1 cellular context compared by ENCODE assay signal in the genomic region with DNA sequence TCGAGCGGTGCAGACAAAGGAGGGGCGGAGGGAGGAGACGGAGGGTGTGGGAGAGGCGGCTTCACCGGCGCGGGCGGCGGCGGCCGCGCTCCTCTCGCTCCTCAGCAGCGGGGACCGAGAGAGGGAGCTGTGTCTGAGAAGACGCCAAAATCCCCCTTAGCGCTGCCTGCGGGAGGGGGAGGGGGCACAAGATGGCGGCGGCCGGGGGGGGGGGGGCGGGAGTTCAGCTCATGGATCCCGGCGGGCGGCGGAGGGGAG.
TF ChIP-seq lines count a peak whose summit lies in the region.

No MANE protein-coding gene starts in this region.

TF ChIP-seq in HepG2, 621 proteins besides CTCF, POLR2A, EP300 and RAD21 (continued from another document):
- TF ChIP-seq, protein P1, sequence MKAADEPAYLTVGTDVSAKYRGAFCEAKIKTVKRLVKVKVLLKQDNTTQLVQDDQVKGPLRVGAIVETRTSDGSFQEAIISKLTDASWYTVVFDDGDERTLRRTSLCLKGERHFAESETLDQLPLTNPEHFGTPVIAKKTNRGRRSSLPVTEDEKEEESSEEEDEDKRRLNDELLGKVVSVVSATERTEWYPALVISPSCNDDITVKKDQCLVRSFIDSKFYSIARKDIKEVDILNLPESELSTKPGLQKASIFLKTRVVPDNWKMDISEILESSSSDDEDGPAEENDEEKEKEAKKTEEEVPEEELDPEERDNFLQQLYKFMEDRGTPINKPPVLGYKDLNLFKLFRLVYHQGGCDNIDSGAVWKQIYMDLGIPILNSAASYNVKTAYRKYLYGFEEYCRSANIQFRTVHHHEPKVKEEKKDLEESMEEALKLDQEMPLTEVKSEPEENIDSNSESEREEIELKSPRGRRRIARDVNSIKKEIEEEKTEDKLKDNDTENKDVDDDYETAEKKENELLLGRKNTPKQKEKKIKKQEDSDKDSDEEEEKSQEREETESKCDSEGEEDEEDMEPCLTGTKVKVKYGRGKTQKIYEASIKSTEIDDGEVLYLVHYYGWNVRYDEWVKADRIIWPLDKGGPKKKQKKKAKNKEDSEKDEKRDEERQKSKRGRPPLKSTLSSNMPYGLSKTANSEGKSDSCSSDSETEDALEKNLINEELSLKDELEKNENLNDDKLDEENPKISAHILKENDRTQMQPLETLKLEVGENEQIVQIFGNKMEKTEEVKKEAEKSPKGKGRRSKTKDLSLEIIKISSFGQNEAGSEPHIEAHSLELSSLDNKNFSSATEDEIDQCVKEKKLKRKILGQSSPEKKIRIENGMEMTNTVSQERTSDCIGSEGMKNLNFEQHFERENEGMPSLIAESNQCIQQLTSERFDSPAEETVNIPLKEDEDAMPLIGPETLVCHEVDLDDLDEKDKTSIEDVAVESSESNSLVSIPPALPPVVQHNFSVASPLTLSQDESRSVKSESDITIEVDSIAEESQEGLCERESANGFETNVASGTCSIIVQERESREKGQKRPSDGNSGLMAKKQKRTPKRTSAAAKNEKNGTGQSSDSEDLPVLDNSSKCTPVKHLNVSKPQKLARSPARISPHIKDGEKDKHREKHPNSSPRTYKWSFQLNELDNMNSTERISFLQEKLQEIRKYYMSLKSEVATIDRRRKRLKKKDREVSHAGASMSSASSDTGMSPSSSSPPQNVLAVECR (CRISPR knock-in tag; IDR thresholded peaks at IDR 0.05; ENCODE audit: borderline replicate concordance) = no peak
- TF ChIP-seq ZNF678 (CRISPR knock-in tag; IDR thresholded peaks at IDR 0.05) (no peak), HDAC1 (CRISPR knock-in tag; IDR thresholded peaks at IDR 0.05) (no peak), SIX4 (CRISPR knock-in tag; IDR thresholded peaks at IDR 0.05) (no peak), SOX5 (CRISPR knock-in tag; IDR thresholded peaks at IDR 0.05; ENCODE audit: borderline replicate concordance) (no peak), NFE2 (CRISPR knock-in tag; IDR thresholded peaks at IDR 0.05) (no peak), ZNF253 (CRISPR knock-in tag; IDR thresholded peaks at IDR 0.05; ENCODE audit: borderline replicate concordance) (no peak), ZNF225 (CRISPR knock-in tag; IDR thresholded peaks at IDR 0.05) (no peak), ZNF841 (CRISPR knock-in tag; IDR thresholded peaks at IDR 0.05; ENCODE audit: borderline replicate concordance) (no peak), AHR (CRISPR knock-in tag; IDR thresholded peaks at IDR 0.05) (no peak), ZNF883 (CRISPR knock-in tag; IDR thresholded peaks at IDR 0.05; ENCODE audit: not compliant biosample characterization) (peak; percentile 6), ZNF556 (CRISPR knock-in tag; IDR thresholded peaks at IDR 0.05; ENCODE audit: borderline replicate concordance) (no peak), YEATS4 (CRISPR knock-in tag; IDR thresholded peaks at IDR 0.05; ENCODE audit: borderline replicate concordance) (peak; percentile 77), NR2C2 (CRISPR knock-in tag; IDR thresholded peaks at IDR 0.05; ENCODE audit: borderline replicate concordance) (no peak)
- TF ChIP-seq, protein P2, sequence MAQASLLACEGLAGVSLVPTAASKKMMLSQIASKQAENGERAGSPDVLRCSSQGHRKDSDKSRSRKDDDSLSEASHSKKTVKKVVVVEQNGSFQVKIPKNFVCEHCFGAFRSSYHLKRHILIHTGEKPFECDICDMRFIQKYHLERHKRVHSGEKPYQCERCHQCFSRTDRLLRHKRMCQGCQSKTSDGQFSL (CRISPR knock-in tag; IDR thresholded peaks at IDR 0.05) = no peak
- TF ChIP-seq, protein P3, sequence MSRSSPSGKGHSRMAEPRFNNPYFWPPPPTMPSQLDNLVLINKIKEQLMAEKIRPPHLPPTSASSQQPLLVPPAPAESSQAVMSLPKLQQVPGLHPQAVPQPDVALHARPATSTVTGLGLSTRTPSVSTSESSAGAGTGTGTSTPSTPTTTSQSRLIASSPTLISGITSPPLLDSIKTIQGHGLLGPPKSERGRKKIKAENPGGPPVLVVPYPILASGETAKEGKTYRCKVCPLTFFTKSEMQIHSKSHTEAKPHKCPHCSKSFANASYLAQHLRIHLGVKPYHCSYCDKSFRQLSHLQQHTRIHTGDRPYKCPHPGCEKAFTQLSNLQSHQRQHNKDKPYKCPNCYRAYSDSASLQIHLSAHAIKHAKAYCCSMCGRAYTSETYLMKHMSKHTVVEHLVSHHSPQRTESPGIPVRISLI (CRISPR knock-in tag; IDR thresholded peaks at IDR 0.05; ENCODE audit: borderline replicate concordance) = no peak
- TF ChIP-seq, protein P4, sequence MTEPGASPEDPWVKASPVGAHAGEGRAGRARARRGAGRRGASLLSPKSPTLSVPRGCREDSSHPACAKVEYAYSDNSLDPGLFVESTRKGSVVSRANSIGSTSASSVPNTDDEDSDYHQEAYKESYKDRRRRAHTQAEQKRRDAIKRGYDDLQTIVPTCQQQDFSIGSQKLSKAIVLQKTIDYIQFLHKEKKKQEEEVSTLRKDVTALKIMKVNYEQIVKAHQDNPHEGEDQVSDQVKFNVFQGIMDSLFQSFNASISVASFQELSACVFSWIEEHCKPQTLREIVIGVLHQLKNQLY (CRISPR knock-in tag; IDR thresholded peaks at IDR 0.05) = no peak
- TF ChIP-seq, protein P5, sequence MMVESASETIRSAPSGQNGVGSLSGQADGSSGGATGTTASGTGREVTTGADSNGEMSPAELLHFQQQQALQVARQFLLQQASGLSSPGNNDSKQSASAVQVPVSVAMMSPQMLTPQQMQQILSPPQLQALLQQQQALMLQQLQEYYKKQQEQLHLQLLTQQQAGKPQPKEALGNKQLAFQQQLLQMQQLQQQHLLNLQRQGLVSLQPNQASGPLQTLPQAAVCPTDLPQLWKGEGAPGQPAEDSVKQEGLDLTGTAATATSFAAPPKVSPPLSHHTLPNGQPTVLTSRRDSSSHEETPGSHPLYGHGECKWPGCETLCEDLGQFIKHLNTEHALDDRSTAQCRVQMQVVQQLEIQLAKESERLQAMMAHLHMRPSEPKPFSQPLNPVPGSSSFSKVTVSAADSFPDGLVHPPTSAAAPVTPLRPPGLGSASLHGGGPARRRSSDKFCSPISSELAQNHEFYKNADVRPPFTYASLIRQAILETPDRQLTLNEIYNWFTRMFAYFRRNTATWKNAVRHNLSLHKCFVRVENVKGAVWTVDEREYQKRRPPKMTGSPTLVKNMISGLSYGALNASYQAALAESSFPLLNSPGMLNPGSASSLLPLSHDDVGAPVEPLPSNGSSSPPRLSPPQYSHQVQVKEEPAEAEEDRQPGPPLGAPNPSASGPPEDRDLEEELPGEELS (CRISPR knock-in tag; IDR thresholded peaks at IDR 0.05) = no peak
- TF ChIP-seq, protein P6, sequence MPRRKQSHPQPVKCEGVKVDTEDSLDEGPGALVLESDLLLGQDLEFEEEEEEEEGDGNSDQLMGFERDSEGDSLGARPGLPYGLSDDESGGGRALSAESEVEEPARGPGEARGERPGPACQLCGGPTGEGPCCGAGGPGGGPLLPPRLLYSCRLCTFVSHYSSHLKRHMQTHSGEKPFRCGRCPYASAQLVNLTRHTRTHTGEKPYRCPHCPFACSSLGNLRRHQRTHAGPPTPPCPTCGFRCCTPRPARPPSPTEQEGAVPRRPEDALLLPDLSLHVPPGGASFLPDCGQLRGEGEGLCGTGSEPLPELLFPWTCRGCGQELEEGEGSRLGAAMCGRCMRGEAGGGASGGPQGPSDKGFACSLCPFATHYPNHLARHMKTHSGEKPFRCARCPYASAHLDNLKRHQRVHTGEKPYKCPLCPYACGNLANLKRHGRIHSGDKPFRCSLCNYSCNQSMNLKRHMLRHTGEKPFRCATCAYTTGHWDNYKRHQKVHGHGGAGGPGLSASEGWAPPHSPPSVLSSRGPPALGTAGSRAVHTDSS (CRISPR knock-in tag; conservative IDR thresholded peaks at IDR 0.05) = no peak
- TF ChIP-seq, protein P7, sequence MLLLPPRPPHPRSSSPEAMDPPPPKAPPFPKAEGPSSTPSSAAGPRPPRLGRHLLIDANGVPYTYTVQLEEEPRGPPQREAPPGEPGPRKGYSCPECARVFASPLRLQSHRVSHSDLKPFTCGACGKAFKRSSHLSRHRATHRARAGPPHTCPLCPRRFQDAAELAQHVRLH (CRISPR knock-in tag; IDR thresholded peaks at IDR 0.05; ENCODE audit: borderline replicate concordance, low read depth) = no peak
